11 cellular contexts compared by ENCODE assay signal in genomic region chr22:29385748-29386147, GRCh38. TPM values are rescaled to one million over a fixed set of nuclear protein-coding genes. Genes with fewer than 3 reads are reported as not detected.
DNase-seq lines count a peak whose midpoint lies in the region; ATAC-seq and TF ChIP-seq lines count a peak whose summit lies in the region.
"Had no signal": no experiment of that assay in that cellular context is flagged by ENCODE, and none has a peak within 500 bp of the region (broad histone marks: within the 10 kb centered on the region; RNA-seq: fewer than 3 reads in every experiment).

No MANE protein-coding gene starts in this region.

- ATAC-seq in HG02610 (IDR thresholded peaks at IDR 0.05; ENCODE audit: unreplicated experiment) (peak; percentile 30), activated B cell treated with CpG ODN at 0.5 μM for 24 hours (ENCODE audit: low read depth) (peak; percentile 74), natural killer cell (no peak), GM18520 (IDR thresholded peaks at IDR 0.05; ENCODE audit: unreplicated experiment) (no peak), HG03442 (IDR thresholded peaks at IDR 0.05; ENCODE audit: unreplicated experiment) (no peak)

- intact Hi-C loops in Calu3 (cut with micrococcal nuclease; ENCODE audit: unreplicated experiment): no loop called here
- intact Hi-C loops in activated B cell treated with CpG ODN at 0.5 μM for 24 hours (cut with micrococcal nuclease): loop anchor here (1.0 to 5.0 kb wide), 7 partner anchors 10 to 1252 kb away; partner anchors contain the start of genes ASCC2 and SLC35E4
- intact Hi-C loops in natural killer cell (cut with micrococcal nuclease): no loop called here

- H3K27ac Mint-ChIP-seq in Calu3 (ENCODE audit: unreplicated experiment) (peak overlapping the region; percentile 16), activated B cell treated with CpG ODN at 0.5 μM for 24 hours (peak overlapping the region; percentile 93), natural killer cell (peak overlapping the region; percentile 90 to 95)

- no peaks in the 10 kb centered on the region for H3K27me3 Mint-ChIP-seq in Calu3 (ENCODE audit: unreplicated experiment)
- no peaks in the 10 kb centered on the region for H3K27me3 Mint-ChIP-seq in activated B cell treated with CpG ODN at 0.5 μM for 24 hours
- no peaks in the 10 kb centered on the region for H3K27me3 Mint-ChIP-seq in natural killer cell (ENCODE audit: low read depth in 2 of 2)

- H3K9me3 Mint-ChIP-seq in Calu3 (ENCODE audit: low read depth, unreplicated experiment): no peaks in the 10 kb centered on the region
- H3K9me3 Mint-ChIP-seq in activated B cell treated with CpG ODN at 0.5 μM for 24 hours: no peaks in the 10 kb centered on the region
- no peaks in the 10 kb centered on the region for H3K9me3 Mint-ChIP-seq in natural killer cell

- peaks cover 49% of the 10 kb centered on the region for H3K4me1 Mint-ChIP-seq in Calu3 (ENCODE audit: low read depth, unreplicated experiment)
- peaks cover 78% of the 10 kb centered on the region for H3K4me1 Mint-ChIP-seq in activated B cell treated with CpG ODN at 0.5 μM for 24 hours
- H3K4me1 Mint-ChIP-seq in natural killer cell: peaks cover 54 to 72% of the 10 kb centered on the region in 2 donors

- H3K4me3 Mint-ChIP-seq in Calu3 (ENCODE audit: low read depth, unreplicated experiment): peak overlapping the region; percentile 33
- peak overlapping the region; percentile 93 for H3K4me3 Mint-ChIP-seq in activated B cell treated with CpG ODN at 0.5 μM for 24 hours
- peak overlapping the region; percentile 41 for H3K4me3 Mint-ChIP-seq in natural killer cell

- CTCF ChIA-PET in Calu3 (lab: Charles Lee): no interaction called here
- CTCF ChIA-PET in activated B cell treated with CpG ODN at 0.5 μM for 24 hours (lab: Charles Lee): interaction anchor here (1.0 to 1.5 kb wide), 5 partner anchors 10 to 139 kb away, joined by 3 to 6 read pairs (median 4); no protein-coding TSS in a partner anchor

- no peak for TF ChIP-seq CTCF in Calu3 (IDR thresholded peaks at IDR 0.05; ENCODE audit: unreplicated experiment)
- TF ChIP-seq CTCF in activated B cell treated with CpG ODN at 0.5 μM for 24 hours (IDR thresholded peaks at IDR 0.05): no peak
- TF ChIP-seq CTCF in natural killer cell (IDR thresholded peaks at IDR 0.05): no peak

- H3K36me3 Mint-ChIP-seq in Calu3 (ENCODE audit: insufficient read depth, unreplicated experiment) (peaks cover 29% of the 10 kb centered on the region), activated B cell treated with CpG ODN at 0.5 μM for 24 hours (ENCODE audit: low read depth) (peaks cover 39% of the 10 kb centered on the region), natural killer cell (no peaks in the 10 kb centered on the region)

- DNase-seq in Calu3: no peak
- no peak for DNase-seq in activated B cell treated with CpG ODN at 0.5 μM for 24 hours
- no peak for DNase-seq in natural killer cell
- DNase-seq in activated gamma-delta T cell (lab: John Stamatoyannopoulos, UW): no peak
- DNase-seq in epidermal melanocyte (ENCODE audit: insufficient read length, low spot score): no peak
- DNase-seq: dermis blood vessel endothelial cell, NCI-H187 had no signal

- POLR2A ChIA-PET in activated B cell treated with CpG ODN at 0.5 μM for 24 hours (lab: Charles Lee): interaction anchor here (0.9 to 5.2 kb wide), 9 partner anchors 9 to 168 kb away, joined by 3 to 32 read pairs (median 6); partner anchors contain the start of genes EWSR1, RHBDD3 and THOC5

- BruUV-seq in Calu3 (replicated peaks; lab: Mats Ljungman, UMichigan): no TSS peak

RNA-seq across cellular contexts. Expression of gene AP1B1, which starts 2.6 kb away (rescaled TPM):
- total RNA-seq in Calu3 (2022) (88.9 and 92.7 TPM in 2 replicates), activated B cell treated with CpG ODN at 0.5 μM for 24 hours (120 and 132 TPM in 2 replicates), natural killer cell (10 to 100 TPM; 54.0 to 56.1 (median 54.3) TPM)

RNA-seq across cellular contexts. Expression of gene RFPL1, which starts 52.6 kb away (rescaled TPM):
- total RNA-seq in Calu3 (2022): not detected in 2 replicates
- total RNA-seq in activated B cell treated with CpG ODN at 0.5 μM for 24 hours: not detected in 2 replicates
- total RNA-seq in natural killer cell: not detected
- total RNA-seq: dermis blood vessel endothelial cell, lower leg skin had no signal

Comparison
In these comparisons a context has a peak if more than half of its experiments do, and no peak if none do; other contexts are left out.
1. H3K27ac Mint-ChIP-seq: peak in every context shown above with its lines; median percentile 93 in activated B cell treated with CpG ODN at 0.5 μM for 24 hours; 92 in natural killer cell; 16 in Calu3.
2. H3K4me3 Mint-ChIP-seq: peak in every context shown above with its lines; median percentile 93 in activated B cell treated with CpG ODN at 0.5 μM for 24 hours; 41 in natural killer cell; 33 in Calu3.
3. ATAC-seq: peak in HG02610 (single experiment) and activated B cell treated with CpG ODN at 0.5 μM for 24 hours (single experiment); none in natural killer cell (0 of 3), GM18520 (single experiment) and HG03442 (single experiment).